ENCODE assay signal across 1 cellular context in the genomic region with DNA sequence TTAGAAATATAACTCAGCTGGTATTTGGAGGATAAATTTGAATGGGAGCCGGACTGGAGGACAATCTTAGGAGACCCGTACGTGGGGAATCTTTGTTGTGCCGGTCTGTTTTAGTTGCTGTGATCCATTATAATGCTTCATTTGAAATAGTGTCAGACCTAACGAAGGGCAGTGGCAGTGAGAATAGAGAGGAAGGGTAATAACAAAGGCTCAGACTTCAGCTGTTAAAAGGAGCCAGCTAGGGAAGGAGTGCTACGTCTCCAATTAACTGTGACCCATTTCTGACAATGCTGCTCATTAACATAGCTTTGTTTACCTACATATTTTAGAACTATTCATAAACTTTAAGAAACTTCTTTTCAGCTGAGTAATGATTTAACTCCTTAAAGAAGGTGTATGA.
TF ChIP-seq lines count a peak whose summit lies in the region.

No MANE protein-coding gene starts in this region.

TF ChIP-seq in WTC11, 78 proteins besides CTCF, POLR2A, EP300 and RAD21 (continued from another document):
- TF ChIP-seq, protein P1, sequence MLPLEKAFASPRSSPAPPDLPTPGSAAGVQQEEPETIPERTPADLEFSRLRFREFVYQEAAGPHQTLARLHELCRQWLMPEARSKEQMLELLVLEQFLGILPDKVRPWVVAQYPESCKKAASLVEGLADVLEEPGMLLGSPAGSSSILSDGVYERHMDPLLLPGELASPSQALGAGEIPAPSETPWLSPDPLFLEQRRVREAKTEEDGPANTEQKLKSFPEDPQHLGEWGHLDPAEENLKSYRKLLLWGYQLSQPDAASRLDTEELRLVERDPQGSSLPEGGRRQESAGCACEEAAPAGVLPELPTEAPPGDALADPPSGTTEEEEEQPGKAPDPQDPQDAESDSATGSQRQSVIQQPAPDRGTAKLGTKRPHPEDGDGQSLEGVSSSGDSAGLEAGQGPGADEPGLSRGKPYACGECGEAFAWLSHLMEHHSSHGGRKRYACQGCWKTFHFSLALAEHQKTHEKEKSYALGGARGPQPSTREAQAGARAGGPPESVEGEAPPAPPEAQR (CRISPR knock-in tag; IDR thresholded peaks at IDR 0.05), result no peak
- TF ChIP-seq NR3C1 (CRISPR knock-in tag; conservative IDR thresholded peaks at IDR 0.05; ENCODE audit: low read depth), result no peak
- TF ChIP-seq CBFB (CRISPR knock-in tag; IDR thresholded peaks at IDR 0.05; ENCODE audit: low read depth), result no peak
